9 cellular contexts compared by ENCODE assay signal in the genomic region with DNA sequence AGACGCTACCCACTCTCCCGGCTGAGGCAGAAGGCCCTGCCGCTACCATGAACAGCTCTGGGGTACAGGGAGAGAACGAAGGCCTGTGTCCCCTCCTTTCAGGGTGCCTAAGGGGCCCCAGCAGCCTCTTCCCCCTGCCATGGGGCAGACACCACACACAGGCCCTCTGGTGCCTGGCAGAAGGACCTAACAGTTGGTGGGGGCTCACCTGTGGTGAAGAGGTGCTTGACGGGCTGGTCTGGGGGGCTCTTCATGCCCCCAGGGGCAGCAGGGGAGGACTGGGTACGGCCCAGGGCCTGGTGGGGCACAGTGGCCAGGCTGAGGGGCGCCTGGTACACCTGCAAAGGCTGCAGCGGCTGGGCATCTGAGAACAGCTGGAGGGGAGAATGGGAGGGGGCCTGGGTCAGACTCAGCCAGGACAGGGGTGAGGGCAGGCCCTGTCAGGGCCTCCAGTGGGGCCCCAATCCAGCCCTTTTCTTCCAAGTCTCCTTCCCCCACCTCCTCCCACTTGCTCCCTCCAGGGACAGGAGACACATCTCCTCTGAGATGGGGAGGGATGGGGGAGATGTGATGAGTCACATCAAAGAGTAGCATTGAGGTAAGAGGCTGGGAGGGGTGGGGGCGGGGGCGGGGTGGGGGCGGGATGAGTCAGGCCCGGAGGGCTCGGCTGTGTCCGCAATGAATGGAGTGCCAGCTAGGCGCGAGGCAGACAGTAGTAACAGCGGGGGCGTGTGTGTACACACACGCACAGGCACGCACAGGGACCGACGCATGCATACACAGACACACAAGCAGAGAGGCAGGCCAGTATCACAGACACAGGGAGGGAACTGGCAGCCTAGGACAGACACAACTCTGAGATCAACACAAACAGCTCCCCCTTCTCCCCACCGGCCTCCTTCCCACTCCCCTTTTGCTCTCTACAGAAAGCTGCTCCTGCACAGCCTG. TPM values are rescaled to one million over a fixed set of nuclear protein-coding genes. Genes with fewer than 3 reads are reported as not detected.
DNase-seq lines count a peak whose midpoint lies in the region; ATAC-seq and FAIRE-seq lines count a peak whose summit lies in the region.
"Had no signal": no experiment of that assay in that cellular context is flagged by ENCODE, and none has a peak within 500 bp of the region (broad histone marks: within the 10 kb centered on the region; RNA-seq: fewer than 3 reads in every experiment).

No MANE protein-coding gene starts in this region.

- H3K27me3 Mint-ChIP-seq in effector memory CD8-positive, alpha-beta T cell: no peaks in the 10 kb centered on the region

- H3K4me2 ChIP-seq in neuronal stem cell (ENCODE audit: insufficient read depth, low read length, poor library complexity, severe bottlenecking): peak overlapping the region; percentile 36

- peak; percentile 16 for ATAC-seq in effector memory CD8-positive, alpha-beta T cell (replicated peaks)
- ATAC-seq in HG02885 (IDR thresholded peaks at IDR 0.05; ENCODE audit: poor library complexity, unreplicated experiment) (no peak), GM21528 (IDR thresholded peaks at IDR 0.05; ENCODE audit: low FRiP score, unreplicated experiment) (no peak)

- FAIRE-seq in urothelium cell line (lab: Jason Lieb, UNC): peak; percentile 97
- FAIRE-seq: frontal cortex had no signal

- peak overlapping the region; percentile 30 for H2BK15ac ChIP-seq in neuronal stem cell (ENCODE audit: low read length)

- H2BK120ac ChIP-seq in neuronal stem cell (ENCODE audit: low read depth, low read length): peak overlapping the region; percentile 64

- H3K4ac ChIP-seq in neuronal stem cell (ENCODE audit: low read length): peak overlapping the region; percentile 94

- peak overlapping the region; percentile 68; the same call in 1 of the 2 replicates for H3K9ac ChIP-seq in HUES64 (ENCODE audit: low read depth, low read length)
- H3K9ac ChIP-seq in neuronal stem cell (ENCODE audit: low read depth, low read length, poor library complexity): peak overlapping the region; percentile 74

- peak overlapping the region; percentile 47 for H3K14ac ChIP-seq in neuronal stem cell (ENCODE audit: low read length)

- H3K9me3 ChIP-seq in HUES64 (ENCODE audit: insufficient read depth, low read depth, low read length) (no peaks in the 10 kb centered on the region), neuronal stem cell (replicated peaks in 1 of 2; ENCODE audit: control insufficient read depth in 2 of 2, insufficient read depth in 1 of 2, low read depth in 1 of 2, low read length in 2 of 2) (no peaks in the 10 kb centered on the region)

- H3K18ac ChIP-seq in neuronal stem cell (ENCODE audit: low read length): peak overlapping the region; percentile 97

- H3K36me3 ChIP-seq in HUES64 (ENCODE audit: insufficient read depth, low read length): peaks cover 35% of the 10 kb centered on the region
- H3K36me3 ChIP-seq in neuronal stem cell (replicated peaks in 1 of 2; ENCODE audit: control insufficient read depth in 2 of 2, insufficient read depth in 2 of 2, low read length in 2 of 2): peaks cover 36 to 41% of the 10 kb centered on the region in 2 donors

- H3K4me3 ChIP-seq in HUES64 (ENCODE audit: low read length) (peak overlapping the region; percentile 49), neuronal stem cell (ENCODE audit: low read length in 2 of 2) (peak overlapping the region; percentile 21 to 49)

- peak overlapping the region; percentile 15 for H2BK5ac ChIP-seq in neuronal stem cell (ENCODE audit: low read length)

- H2AK5ac ChIP-seq in neuronal stem cell (ENCODE audit: low read depth, low read length): peak overlapping the region; percentile 98

- in situ Hi-C loops in ACHN (cut with HindIII; ENCODE audit: low pct_ligation_motif_present, low pct_unique_long_range_greater_than_20kb, low sequenced_read_pairs): no loop called here

- H3K9me3 Mint-ChIP-seq in effector memory CD8-positive, alpha-beta T cell: no peaks in the 10 kb centered on the region

- H2BK12ac ChIP-seq in neuronal stem cell (ENCODE audit: low read length): no peak overlapping the region

- H3K79me1 ChIP-seq in neuronal stem cell (ENCODE audit: low read depth, low read length): no peaks in the 10 kb centered on the region

- WGBS in HUES64: 29% methylated on average over 20 of the region's 23 CpGs
- WGBS in neuronal stem cell (ENCODE audit: extremely low coverage in 2 of 2, insufficient read length in 2 of 2, insufficient replicate concordance in 1 of 2), 2 donors: no CpG with 5 or more reads among the region's 23 CpGs

- H3K4me1 Mint-ChIP-seq in effector memory CD8-positive, alpha-beta T cell (ENCODE audit: low read depth in 2 of 2): peaks cover 9 to 10% of the 10 kb centered on the region in 2 donors

- peak; percentile 72 for DNase-seq in ACHN
- DNase-seq in activated CD4-positive, alpha-beta T cell treated with anti-CD3 and anti-CD28 coated beads, Interleukin-2, amount 50 U/mL, for 4 hours: peak; percentile 63 to 75
- DNase-seq in effector memory CD8-positive, alpha-beta T cell: no peak
- DNase-seq in neuronal stem cell (ENCODE audit: low spot score): peak; percentile 56
- peak; percentile 96 for DNase-seq in urothelium cell line (ENCODE audit: low spot score)

- H3K27me3 ChIP-seq in HUES64 (ENCODE audit: insufficient read depth, low read length) (no peaks in the 10 kb centered on the region), neuronal stem cell (ENCODE audit: control insufficient read depth in 3 of 3, insufficient read depth in 3 of 3, low read depth in 1 of 3, low read length in 3 of 3) (no peaks in the 10 kb centered on the region)

- H3K27ac ChIP-seq in HUES64 (ENCODE audit: low read depth, low read length) (peak overlapping the region; percentile 86), neuronal stem cell (replicated peaks; ENCODE audit: low read length) (peak overlapping the region; percentile 83)

- no peak overlapping the region for H3K23ac ChIP-seq in neuronal stem cell (ENCODE audit: low read depth, low read length, poor library complexity)

- peaks cover 19% of the 10 kb centered on the region for H3K4me1 ChIP-seq in HUES64 (ENCODE audit: insufficient read depth, low read length)
- peaks cover 22 to 31% of the 10 kb centered on the region in 2 donors for H3K4me1 ChIP-seq in neuronal stem cell (ENCODE audit: control insufficient read depth in 2 of 2, insufficient read depth in 1 of 2, low read depth in 1 of 2, low read length in 2 of 2)

- H3K4me3 Mint-ChIP-seq in effector memory CD8-positive, alpha-beta T cell: no peak overlapping the region

- peaks cover 75% of the 10 kb centered on the region for H3K36me3 Mint-ChIP-seq in effector memory CD8-positive, alpha-beta T cell (ENCODE audit: insufficient read depth)

- H2AFZ ChIP-seq in neuronal stem cell (ENCODE audit: low read length): peak overlapping the region; percentile 46

- H4K91ac ChIP-seq in neuronal stem cell (ENCODE audit: low read depth, low read length, poor library complexity): peak overlapping the region; percentile 93

- H3K27ac Mint-ChIP-seq in effector memory CD8-positive, alpha-beta T cell: peak overlapping the region in 1 of 2 donors; percentile 82

- H4K8ac ChIP-seq in neuronal stem cell (ENCODE audit: low read depth, low read length): no peak overlapping the region

RNA-seq across cellular contexts. Expression of a gene that starts 16.1 kb away (rescaled TPM):
- polyA plus RNA-seq in HUES64 (2013, experiment 1 of 2): 112 TPM
- 123 TPM for polyA plus RNA-seq in HUES64 (2013, experiment 2 of 2)
- 126 TPM for polyA plus RNA-seq in neuronal stem cell (2013, experiment 1 of 2)
- 131 TPM for polyA plus RNA-seq in neuronal stem cell (2013, experiment 2 of 2)

RNA-seq across cellular contexts. Expression of a gene that starts 20.2 kb away (rescaled TPM):
- polyA plus RNA-seq in HUES64 (2013, experiment 1 of 2): 80.8 TPM
- 75.9 TPM for polyA plus RNA-seq in HUES64 (2013, experiment 2 of 2)
- polyA plus RNA-seq in neuronal stem cell (2013, experiment 1 of 2): 88.7 TPM
- 90.7 TPM for polyA plus RNA-seq in neuronal stem cell (2013, experiment 2 of 2)

RNA-seq across cellular contexts. Expression of a gene that starts 36.8 kb away (rescaled TPM):
- 31.5 TPM for polyA plus RNA-seq in HUES64 (2013, experiment 1 of 2)
- polyA plus RNA-seq in HUES64 (2013, experiment 2 of 2): 41.7 TPM
- 43.3 TPM for polyA plus RNA-seq in neuronal stem cell (2013, experiment 1 of 2)
- 44.0 TPM for polyA plus RNA-seq in neuronal stem cell (2013, experiment 2 of 2)

RNA-seq across cellular contexts. Expression of a gene that starts 55.1 kb away (rescaled TPM):
- 11.3 TPM for polyA plus RNA-seq in HUES64 (2013, experiment 1 of 2)
- 12.7 TPM for polyA plus RNA-seq in HUES64 (2013, experiment 2 of 2)
- polyA plus RNA-seq in neuronal stem cell (2013, experiment 1 of 2): 7.6 TPM
- polyA plus RNA-seq in neuronal stem cell (2013, experiment 2 of 2): 7.8 TPM

Comparison
In these comparisons a context has a peak if more than half of its experiments do, and no peak if none do; other contexts are left out.
1. DNase-seq: peak in ACHN (single experiment), activated CD4-positive, alpha-beta T cell treated with anti-CD3 and anti-CD28 coated beads, Interleukin-2, amount 50 U/mL, for 4 hours (2 of 2), neuronal stem cell (single experiment) and urothelium cell line (single experiment); none in effector memory CD8-positive, alpha-beta T cell (0 of 3).